In genomic region chr12:11539156-11539555, GRCh38 we compare ENCODE assay signal across 34 cellular contexts.
"Had no signal": no experiment of that assay in that cellular context is flagged by ENCODE, and none has a peak within 500 bp of the region (broad histone marks: within the 10 kb centered on the region; RNA-seq: fewer than 3 reads in every experiment).

No MANE protein-coding gene starts in this region.

- H3K9ac ChIP-seq: KMS-11 had no signal

- H3K9me3 ChIP-seq: MG63 had no signal

- H3K4me3 ChIP-seq: MG63 had no signal

- DNase-seq: Karpas-422, Kasumi-1, MG63, MM.1S, NCI-H1048, NCI-H1092, NCI-H1092 treated with DMSO at 0.1 percent for 48 hours, NCI-H1105, NCI-H1105 treated with DMSO at 0.1 percent for 48 hours, NCI-H1417, NCI-H1417 treated with DMSO at 0.1 percent for 48 hours, NCI-H1436, NCI-H1436 treated with DMSO at 0.1 percent for 48 hours, NCI-H146, NCI-H1694, NCI-H1694 treated with DMSO at 0.1 percent for 48 hours, NCI-H187, NCI-H187 treated with DMSO at 0.1 percent for 48 hours, NCI-H1930, NCI-H2029, NCI-H2029 treated with DMSO at 0.1 percent for 48 hours, NCI-H2081, NCI-H2081 treated with DMSO at 0.1 percent for 48 hours, NCI-H2107, NCI-H2171, NCI-H2171 treated with DMSO at 0.1 percent for 48 hours, NCI-H2227 treated with DMSO at 0.1 percent for 48 hours, NCI-H226, NCI-H345, NCI-H446, NCI-H446 treated with DMSO at 0.1 percent for 48 hours, NCI-H510A, NCI-H510A treated with DMSO at 0.1 percent for 48 hours had no signal

- H3K27ac ChIP-seq: KMS-11 had no signal

- H3K4me2 ChIP-seq: KMS-11 had no signal

- H3K36me3 ChIP-seq: MG63 had no signal
